ENCODE assay signal across 2 cellular contexts in the genomic region with DNA sequence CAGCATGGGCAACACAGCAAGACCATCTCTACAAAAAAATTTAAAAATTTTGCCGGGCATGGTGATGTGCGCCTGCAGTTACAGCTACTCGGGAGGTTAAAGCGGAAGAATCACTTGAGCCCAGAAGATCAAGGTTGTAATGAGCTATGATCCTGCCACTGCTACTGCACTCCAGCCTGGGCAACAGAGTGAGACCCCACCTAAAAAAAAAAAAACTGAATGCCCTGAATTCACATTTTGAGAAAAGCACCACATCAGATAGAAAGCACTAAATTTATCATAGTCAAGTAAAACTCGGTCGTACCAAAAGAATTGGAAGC.
TF ChIP-seq lines count a peak whose summit lies in the region.

No MANE protein-coding gene starts in this region.

TF ChIP-seq in HepG2, 621 proteins besides CTCF, POLR2A, EP300 and RAD21:
- peak; percentile 32; the same call in 1 of the 2 replicates for TF ChIP-seq ARNT2 (CRISPR knock-in tag; IDR thresholded peaks at IDR 0.05; ENCODE audit: low read depth)
- no peak for TF ChIP-seq ZNF619 (CRISPR knock-in tag; IDR thresholded peaks at IDR 0.05)
- TF ChIP-seq, protein P1, sequence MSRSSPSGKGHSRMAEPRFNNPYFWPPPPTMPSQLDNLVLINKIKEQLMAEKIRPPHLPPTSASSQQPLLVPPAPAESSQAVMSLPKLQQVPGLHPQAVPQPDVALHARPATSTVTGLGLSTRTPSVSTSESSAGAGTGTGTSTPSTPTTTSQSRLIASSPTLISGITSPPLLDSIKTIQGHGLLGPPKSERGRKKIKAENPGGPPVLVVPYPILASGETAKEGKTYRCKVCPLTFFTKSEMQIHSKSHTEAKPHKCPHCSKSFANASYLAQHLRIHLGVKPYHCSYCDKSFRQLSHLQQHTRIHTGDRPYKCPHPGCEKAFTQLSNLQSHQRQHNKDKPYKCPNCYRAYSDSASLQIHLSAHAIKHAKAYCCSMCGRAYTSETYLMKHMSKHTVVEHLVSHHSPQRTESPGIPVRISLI (CRISPR knock-in tag; IDR thresholded peaks at IDR 0.05; ENCODE audit: borderline replicate concordance), result 0 out of 2 replicates have a peak, but pooled peaks have one; percentile 15
- TF ChIP-seq, protein P2, sequence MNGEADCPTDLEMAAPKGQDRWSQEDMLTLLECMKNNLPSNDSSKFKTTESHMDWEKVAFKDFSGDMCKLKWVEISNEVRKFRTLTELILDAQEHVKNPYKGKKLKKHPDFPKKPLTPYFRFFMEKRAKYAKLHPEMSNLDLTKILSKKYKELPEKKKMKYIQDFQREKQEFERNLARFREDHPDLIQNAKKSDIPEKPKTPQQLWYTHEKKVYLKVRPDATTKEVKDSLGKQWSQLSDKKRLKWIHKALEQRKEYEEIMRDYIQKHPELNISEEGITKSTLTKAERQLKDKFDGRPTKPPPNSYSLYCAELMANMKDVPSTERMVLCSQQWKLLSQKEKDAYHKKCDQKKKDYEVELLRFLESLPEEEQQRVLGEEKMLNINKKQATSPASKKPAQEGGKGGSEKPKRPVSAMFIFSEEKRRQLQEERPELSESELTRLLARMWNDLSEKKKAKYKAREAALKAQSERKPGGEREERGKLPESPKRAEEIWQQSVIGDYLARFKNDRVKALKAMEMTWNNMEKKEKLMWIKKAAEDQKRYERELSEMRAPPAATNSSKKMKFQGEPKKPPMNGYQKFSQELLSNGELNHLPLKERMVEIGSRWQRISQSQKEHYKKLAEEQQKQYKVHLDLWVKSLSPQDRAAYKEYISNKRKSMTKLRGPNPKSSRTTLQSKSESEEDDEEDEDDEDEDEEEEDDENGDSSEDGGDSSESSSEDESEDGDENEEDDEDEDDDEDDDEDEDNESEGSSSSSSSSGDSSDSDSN (CRISPR knock-in tag; IDR thresholded peaks at IDR 0.05), result no peak
- TF ChIP-seq HNRNPL (IDR thresholded peaks at IDR 0.05; ENCODE audit: low read depth, low read length), result no peak
- no peak for TF ChIP-seq SAFB2 (CRISPR knock-in tag; IDR thresholded peaks at IDR 0.05; ENCODE audit: borderline replicate concordance, low read depth)
- TF ChIP-seq, protein P3, sequence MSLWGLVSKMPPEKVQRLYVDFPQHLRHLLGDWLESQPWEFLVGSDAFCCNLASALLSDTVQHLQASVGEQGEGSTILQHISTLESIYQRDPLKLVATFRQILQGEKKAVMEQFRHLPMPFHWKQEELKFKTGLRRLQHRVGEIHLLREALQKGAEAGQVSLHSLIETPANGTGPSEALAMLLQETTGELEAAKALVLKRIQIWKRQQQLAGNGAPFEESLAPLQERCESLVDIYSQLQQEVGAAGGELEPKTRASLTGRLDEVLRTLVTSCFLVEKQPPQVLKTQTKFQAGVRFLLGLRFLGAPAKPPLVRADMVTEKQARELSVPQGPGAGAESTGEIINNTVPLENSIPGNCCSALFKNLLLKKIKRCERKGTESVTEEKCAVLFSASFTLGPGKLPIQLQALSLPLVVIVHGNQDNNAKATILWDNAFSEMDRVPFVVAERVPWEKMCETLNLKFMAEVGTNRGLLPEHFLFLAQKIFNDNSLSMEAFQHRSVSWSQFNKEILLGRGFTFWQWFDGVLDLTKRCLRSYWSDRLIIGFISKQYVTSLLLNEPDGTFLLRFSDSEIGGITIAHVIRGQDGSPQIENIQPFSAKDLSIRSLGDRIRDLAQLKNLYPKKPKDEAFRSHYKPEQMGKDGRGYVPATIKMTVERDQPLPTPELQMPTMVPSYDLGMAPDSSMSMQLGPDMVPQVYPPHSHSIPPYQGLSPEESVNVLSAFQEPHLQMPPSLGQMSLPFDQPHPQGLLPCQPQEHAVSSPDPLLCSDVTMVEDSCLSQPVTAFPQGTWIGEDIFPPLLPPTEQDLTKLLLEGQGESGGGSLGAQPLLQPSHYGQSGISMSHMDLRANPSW (CRISPR knock-in tag; IDR thresholded peaks at IDR 0.05; ENCODE audit: borderline replicate concordance), result no peak
- TF ChIP-seq SRSF9 (IDR thresholded peaks at IDR 0.05; ENCODE audit: borderline replicate concordance, insufficient read depth, low read depth, low read length, poor library complexity, severe bottlenecking), result no peak
- TF ChIP-seq SMAD9 (CRISPR knock-in tag; IDR thresholded peaks at IDR 0.05), result no peak
- TF ChIP-seq ZFP36L1 (CRISPR knock-in tag; IDR thresholded peaks at IDR 0.05), result peak; percentile 43; the same call in 1 of the 2 replicates
- TF ChIP-seq SKIL (CRISPR knock-in tag; IDR thresholded peaks at IDR 0.05; ENCODE audit: borderline replicate concordance), result no peak
- peak; percentile 94 for TF ChIP-seq ZNF121 (CRISPR knock-in tag; IDR thresholded peaks at IDR 0.05)
- 0 out of 2 replicates have a peak, but pooled peaks have one; percentile 37 for TF ChIP-seq ZMYM3 (CRISPR knock-in tag; IDR thresholded peaks at IDR 0.05)

TF ChIP-seq in WTC11, 78 proteins besides CTCF, POLR2A, EP300 and RAD21:
- peak; percentile 82 for TF ChIP-seq GTF2I (CRISPR knock-in tag; conservative IDR thresholded peaks at IDR 0.05)
- TF ChIP-seq ZNF121 (CRISPR knock-in tag; IDR thresholded peaks at IDR 0.05), result peak; percentile 83; the same call in 1 of the 2 replicates
- no peak for TF ChIP-seq IRF2 (CRISPR knock-in tag; IDR thresholded peaks at IDR 0.05; ENCODE audit: borderline replicate concordance, low read depth)
